In the genomic region with DNA sequence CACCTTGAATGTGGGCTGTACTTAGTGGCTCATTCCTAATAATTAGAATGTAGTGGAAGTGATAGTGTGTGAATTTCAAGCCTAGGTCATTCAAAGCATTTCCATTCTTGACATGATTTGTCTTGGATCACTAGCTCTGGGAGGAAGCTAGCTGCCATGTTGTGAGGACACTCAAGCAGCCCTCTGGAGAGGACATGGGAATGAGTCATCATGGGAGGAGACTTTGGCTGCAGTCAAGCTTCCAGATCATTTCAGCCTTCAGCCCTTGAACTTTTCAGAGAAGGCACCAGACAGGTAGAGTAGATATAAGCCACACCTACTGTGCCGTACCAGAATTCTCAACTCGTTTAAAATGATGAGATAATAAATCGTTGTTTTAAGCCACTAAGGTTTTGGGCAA, we compare ENCODE assay signal across 27 cellular contexts.
"Had no signal": no experiment of that assay in that cellular context is flagged by ENCODE, and none has a peak within 500 bp of the region (broad histone marks: within the 10 kb centered on the region; RNA-seq: fewer than 3 reads in every experiment).

No MANE protein-coding gene starts in this region.

- H3K79me2 ChIP-seq: hepatocyte, parathyroid adenoma had no signal

- H3K36me3 ChIP-seq: esophagus muscularis mucosa, gastrocnemius medialis, neural progenitor cell, sigmoid colon, thoracic aorta, uterus had no signal

- ATAC-seq: activated naive CD4-positive, alpha-beta T cell treated with anti-CD3 and anti-CD28 coated beads, Interleukin-2, amount 50 U/mL, for 72 hours; gastrocnemius medialis; left cardiac atrium; natural killer cell; psoas muscle; stimulated activated effector memory CD8-positive, alpha-beta T cell treated with anti-CD3 and anti-CD28 coated beads, Interleukin-12 subunit alpha, Interleukin-12 subunit beta, amount 100 ng/mL, for 72 hours; WTC11 had no signal

- H3K9me3 ChIP-seq: gastrocnemius medialis, thoracic aorta, uterus had no signal

- H3K4me3 ChIP-seq: esophagus muscularis mucosa, gastrocnemius medialis, hepatocyte, neural progenitor cell, psoas muscle, sigmoid colon, thoracic aorta, uterus had no signal

- H3K4me1 ChIP-seq: esophagus muscularis mucosa, gastrocnemius medialis, parathyroid adenoma, psoas muscle, sigmoid colon, uterus had no signal

- H3K27ac ChIP-seq: esophagus muscularis mucosa, gastrocnemius medialis, hepatocyte, neural progenitor cell, parathyroid adenoma, psoas muscle, sigmoid colon, thoracic aorta, uterus had no signal

- DNase-seq: activated CD4-positive, alpha-beta memory T cell treated with anti-CD3 and anti-CD28 coated beads, Interleukin-2, amount 10 ng/mL, durations not matched to agents 7 days and 5 days; activated CD4-positive, alpha-beta T cell treated with anti-CD3 and anti-CD28 coated beads for 1 hour; activated CD4-positive, alpha-beta T cell treated with anti-CD3 and anti-CD28 coated beads, Interleukin-2, amount 10 ng/mL, durations not matched to agents 7 days and 5 days; activated naive CD4-positive, alpha-beta T cell; activated T-cell treated with anti-CD3 and anti-CD28 coated beads, Interleukin-2, amount 50 U/mL, for 48 hours; endodermal cell; gastrocnemius medialis; glutamatergic neuron; islet precursor cell; left cardiac atrium; natural killer cell; occipital lobe; psoas muscle; sigmoid colon; small intestine; stimulated activated CD4-positive, alpha-beta T cell treated with anti-CD3 and anti-CD28 coated beads, Interleukin-4, amount 100 ng/mL, for 24 hours; T-helper 2 cell; trophoblast cell; uterus had no signal

- H3K9ac ChIP-seq: neural progenitor cell, parathyroid adenoma had no signal

- H3K4me2 ChIP-seq: hepatocyte, neural progenitor cell had no signal

- H3K27me3 ChIP-seq: esophagus muscularis mucosa, gastrocnemius medialis, hepatocyte, neural progenitor cell, sigmoid colon, uterus had no signal
